In the genomic region with DNA sequence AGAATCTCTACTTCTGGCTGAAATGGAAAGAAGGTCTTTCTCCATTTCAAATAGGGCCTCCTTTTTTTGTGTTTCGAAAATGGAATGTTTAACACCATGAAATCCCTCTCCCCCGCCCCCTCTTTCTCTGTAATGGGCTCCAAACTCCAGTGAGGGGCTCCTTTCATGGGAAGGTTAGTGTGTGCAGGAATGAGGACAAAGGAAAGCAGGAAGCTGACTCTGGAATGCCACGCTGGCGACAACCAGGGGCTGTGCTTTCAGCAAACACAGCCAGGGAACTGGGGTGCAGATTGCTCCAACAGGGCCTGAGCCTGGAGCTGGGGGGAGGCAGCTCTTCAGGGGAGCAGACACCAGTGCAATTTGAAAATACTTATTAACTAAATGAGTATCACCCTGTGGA, we compare ENCODE assay signal across 18 cellular contexts.
A peak's percentile ranks its signal among the peaks of the same experiment; 100 is the strongest.
DNase-seq lines count a peak whose midpoint lies in the region; ATAC-seq and TF ChIP-seq lines count a peak whose summit lies in the region.
"Had no signal": no experiment of that assay in that cellular context is flagged by ENCODE, and none has a peak within 500 bp of the region (broad histone marks: within the 10 kb centered on the region; RNA-seq: fewer than 3 reads in every experiment).

No MANE protein-coding gene starts in this region.

- H3K4me1 Mint-ChIP-seq in WTC11 (peaks cover 23% of the 10 kb centered on the region), nephron progenitor cell (peaks cover 76% of the 10 kb centered on the region)
- H3K4me1 Mint-ChIP-seq: activated naive CD8-positive, alpha-beta T cell treated with anti-CD3 and anti-CD28 coated beads for 36 hours had no signal

- H3K9me3 ChIP-seq in DOHH2 (ENCODE audit: control insufficient read depth, insufficient read depth, low read length) = no peaks in the 10 kb centered on the region
- H3K9me3 ChIP-seq: body of pancreas had no signal

- H3K36me3 Mint-ChIP-seq in WTC11 (no peaks in the 10 kb centered on the region), nephron progenitor cell (ENCODE audit: low read depth) (no peaks in the 10 kb centered on the region)

- H4K20me1 ChIP-seq in DOHH2 (ENCODE audit: control insufficient read depth, insufficient read depth, low read depth, low read length) = no peaks in the 10 kb centered on the region

- CTCF ChIA-PET in WTC11 (lab: Charles Lee) = interaction anchor here (1.0 to 3.4 kb wide), 9 partner anchors 10 to 89 kb away, joined by 3 to 11 read pairs (median 4); no protein-coding TSS in a partner anchor

- ATAC-seq in WTC11 = peak; percentile 83
- no peak for ATAC-seq in HG03108 (IDR thresholded peaks at IDR 0.05; ENCODE audit: unreplicated experiment)
- ATAC-seq in HG03159 (IDR thresholded peaks at IDR 0.05; ENCODE audit: unreplicated experiment) = no peak
- no peak for ATAC-seq in GM19467 (IDR thresholded peaks at IDR 0.05; ENCODE audit: unreplicated experiment)
- ATAC-seq: activated T-cell treated with anti-CD3 and anti-CD28 coated beads, Interleukin-2, amount 50 U/mL, for 72 hours; body of pancreas had no signal

- no peaks in the 10 kb centered on the region for H3K36me3 ChIP-seq in DOHH2 (ENCODE audit: control insufficient read depth, low read length)

- no peaks in the 10 kb centered on the region for H3K27me3 ChIP-seq in DOHH2 (ENCODE audit: control insufficient read depth, low read length)
- H3K27me3 ChIP-seq: body of pancreas had no signal

- H3K27ac ChIP-seq in DOHH2 (ENCODE audit: low read depth, low read length) = peak overlapping the region; percentile 13; the same call in 1 of the 2 replicates
- H3K27ac ChIP-seq: body of pancreas, KMS-11 had no signal

- H3K27me3 Mint-ChIP-seq in WTC11 (ENCODE audit: low read depth) (no peaks in the 10 kb centered on the region), nephron progenitor cell (ENCODE audit: low read depth, poor library complexity) (peaks cover 3% of the 10 kb centered on the region)
- H3K27me3 Mint-ChIP-seq: activated naive CD8-positive, alpha-beta T cell treated with anti-CD3 and anti-CD28 coated beads for 36 hours had no signal

- H3K4me2 ChIP-seq in DOHH2 (ENCODE audit: low read length) = peak overlapping the region; percentile 51
- H3K4me2 ChIP-seq: KMS-11 had no signal

- peak; percentile 59 for DNase-seq in WTC11 (ENCODE audit: low spot score)
- peak; percentile 41 for DNase-seq in iPS DF 4.7 (ENCODE audit: extremely low read depth, low spot score)
- DNase-seq in nephron progenitor cell = peak; percentile 43
- no peak for DNase-seq in NCI-H1105 (lab: John Stamatoyannopoulos, UW)
- DNase-seq: activated CD4-positive, alpha-beta T cell treated with anti-CD3 and anti-CD28 coated beads for 1 hour; activated CD8-positive, alpha-beta memory T cell treated with anti-CD3 and anti-CD28 coated beads for 24 hours; activated naive CD8-positive, alpha-beta T cell treated with anti-CD3 and anti-CD28 coated beads for 36 hours; activated T-cell treated with anti-CD3 and anti-CD28 coated beads, Interleukin-2, amount 50 U/mL, for 72 hours; body of pancreas; NCI-H1694 treated with DMSO at 0.1 percent for 48 hours; NCI-H774; SHP77; stimulated activated CD8-positive, alpha-beta memory T cell treated with anti-CD3 and anti-CD28 coated beads, Interleukin-4, amount 100 ng/mL, for 48 hours had no signal

- H3K4me3 Mint-ChIP-seq in WTC11 (no peak overlapping the region), nephron progenitor cell (peak overlapping the region; percentile 54)
- H3K4me3 Mint-ChIP-seq: activated naive CD8-positive, alpha-beta T cell treated with anti-CD3 and anti-CD28 coated beads for 36 hours; activated T-cell treated with anti-CD3 and anti-CD28 coated beads, Interleukin-2, amount 50 U/mL, for 72 hours had no signal

- no peak for TF ChIP-seq CTCF in DOHH2 (IDR thresholded peaks at IDR 0.05; ENCODE audit: low read depth, low read length, poor library complexity, severe bottlenecking)
- no peak for TF ChIP-seq CTCF in WTC11 (IDR thresholded peaks at IDR 0.05)
- no peak for TF ChIP-seq CTCF in nephron progenitor cell (IDR thresholded peaks at IDR 0.05)

- peaks cover 25% of the 10 kb centered on the region for H3K4me1 ChIP-seq in DOHH2 (ENCODE audit: control insufficient read depth, low read length)
- H3K4me1 ChIP-seq: body of pancreas had no signal

- 0 out of 2 replicates have a peak, but pooled peaks cover 2% of the 10 kb centered on the region for H3F3A ChIP-seq in DOHH2 (ENCODE audit: control insufficient read depth, insufficient read depth)

- H3K27ac Mint-ChIP-seq in WTC11 = peak overlapping the region; percentile 60; the same call in 1 of the 2 replicates
- peak overlapping the region; percentile 81 for H3K27ac Mint-ChIP-seq in nephron progenitor cell
- H3K27ac Mint-ChIP-seq: activated naive CD8-positive, alpha-beta T cell treated with anti-CD3 and anti-CD28 coated beads for 36 hours; activated T-cell treated with anti-CD3 and anti-CD28 coated beads, Interleukin-2, amount 50 U/mL, for 72 hours had no signal

- H3K9me2 ChIP-seq in DOHH2 (replicated peaks; ENCODE audit: control insufficient read depth, low read length) = no peaks in the 10 kb centered on the region

- no peaks in the 10 kb centered on the region for H3K79me2 ChIP-seq in DOHH2 (ENCODE audit: control insufficient read depth, low read length)

- POLR2A ChIA-PET in WTC11 (lab: Charles Lee) = interaction anchor here (0.5 to 1.6 kb wide), 2 partner anchors 11 to 505 kb away, joined by 4 to 5 read pairs; no protein-coding TSS in a partner anchor

- no peaks in the 10 kb centered on the region for H3K9me3 Mint-ChIP-seq in WTC11
- H3K9me3 Mint-ChIP-seq in nephron progenitor cell = no peaks in the 10 kb centered on the region
- H3K9me3 Mint-ChIP-seq: activated naive CD8-positive, alpha-beta T cell treated with anti-CD3 and anti-CD28 coated beads for 36 hours; activated T-cell treated with anti-CD3 and anti-CD28 coated beads, Interleukin-2, amount 50 U/mL, for 72 hours had no signal

- H3K4me3 ChIP-seq in DOHH2 (ENCODE audit: low read length) = no peak overlapping the region
- H3K4me3 ChIP-seq: body of pancreas had no signal

TF ChIP-seq in WTC11, 78 proteins besides CTCF, POLR2A, EP300 and RAD21:
- TF ChIP-seq, protein P1, sequence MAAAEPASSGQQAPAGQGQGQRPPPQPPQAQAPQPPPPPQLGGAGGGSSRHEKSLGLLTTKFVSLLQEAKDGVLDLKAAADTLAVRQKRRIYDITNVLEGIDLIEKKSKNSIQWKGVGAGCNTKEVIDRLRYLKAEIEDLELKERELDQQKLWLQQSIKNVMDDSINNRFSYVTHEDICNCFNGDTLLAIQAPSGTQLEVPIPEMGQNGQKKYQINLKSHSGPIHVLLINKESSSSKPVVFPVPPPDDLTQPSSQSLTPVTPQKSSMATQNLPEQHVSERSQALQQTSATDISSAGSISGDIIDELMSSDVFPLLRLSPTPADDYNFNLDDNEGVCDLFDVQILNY (CRISPR knock-in tag; IDR thresholded peaks at IDR 0.05) = no peak
- TF ChIP-seq TEAD4 (CRISPR knock-in tag; IDR thresholded peaks at IDR 0.05) (no peak), FOXK1 (CRISPR knock-in tag; IDR thresholded peaks at IDR 0.05) (no peak), SMAD4 (CRISPR knock-in tag; IDR thresholded peaks at IDR 0.05) (no peak), FOXJ3 (CRISPR knock-in tag; IDR thresholded peaks at IDR 0.05; ENCODE audit: borderline replicate concordance) (no peak), ZNF263 (CRISPR knock-in tag; IDR thresholded peaks at IDR 0.05; ENCODE audit: low read depth) (no peak), RORB (CRISPR knock-in tag; IDR thresholded peaks at IDR 0.05) (no peak), ZNF317 (CRISPR knock-in tag; IDR thresholded peaks at IDR 0.05; ENCODE audit: borderline replicate concordance, low read depth) (no peak), EMX1 (CRISPR knock-in tag; IDR thresholded peaks at IDR 0.05) (no peak), PRRX2 (CRISPR knock-in tag; IDR thresholded peaks at IDR 0.05) (no peak)
- TF ChIP-seq, protein P2, sequence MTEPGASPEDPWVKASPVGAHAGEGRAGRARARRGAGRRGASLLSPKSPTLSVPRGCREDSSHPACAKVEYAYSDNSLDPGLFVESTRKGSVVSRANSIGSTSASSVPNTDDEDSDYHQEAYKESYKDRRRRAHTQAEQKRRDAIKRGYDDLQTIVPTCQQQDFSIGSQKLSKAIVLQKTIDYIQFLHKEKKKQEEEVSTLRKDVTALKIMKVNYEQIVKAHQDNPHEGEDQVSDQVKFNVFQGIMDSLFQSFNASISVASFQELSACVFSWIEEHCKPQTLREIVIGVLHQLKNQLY (CRISPR knock-in tag; IDR thresholded peaks at IDR 0.05) = no peak
- TF ChIP-seq, protein P3, sequence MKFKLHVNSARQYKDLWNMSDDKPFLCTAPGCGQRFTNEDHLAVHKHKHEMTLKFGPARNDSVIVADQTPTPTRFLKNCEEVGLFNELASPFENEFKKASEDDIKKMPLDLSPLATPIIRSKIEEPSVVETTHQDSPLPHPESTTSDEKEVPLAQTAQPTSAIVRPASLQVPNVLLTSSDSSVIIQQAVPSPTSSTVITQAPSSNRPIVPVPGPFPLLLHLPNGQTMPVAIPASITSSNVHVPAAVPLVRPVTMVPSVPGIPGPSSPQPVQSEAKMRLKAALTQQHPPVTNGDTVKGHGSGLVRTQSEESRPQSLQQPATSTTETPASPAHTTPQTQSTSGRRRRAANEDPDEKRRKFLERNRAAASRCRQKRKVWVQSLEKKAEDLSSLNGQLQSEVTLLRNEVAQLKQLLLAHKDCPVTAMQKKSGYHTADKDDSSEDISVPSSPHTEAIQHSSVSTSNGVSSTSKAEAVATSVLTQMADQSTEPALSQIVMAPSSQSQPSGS (CRISPR knock-in tag; IDR thresholded peaks at IDR 0.05; ENCODE audit: borderline replicate concordance, low read depth) = no peak
- TF ChIP-seq, protein P4, sequence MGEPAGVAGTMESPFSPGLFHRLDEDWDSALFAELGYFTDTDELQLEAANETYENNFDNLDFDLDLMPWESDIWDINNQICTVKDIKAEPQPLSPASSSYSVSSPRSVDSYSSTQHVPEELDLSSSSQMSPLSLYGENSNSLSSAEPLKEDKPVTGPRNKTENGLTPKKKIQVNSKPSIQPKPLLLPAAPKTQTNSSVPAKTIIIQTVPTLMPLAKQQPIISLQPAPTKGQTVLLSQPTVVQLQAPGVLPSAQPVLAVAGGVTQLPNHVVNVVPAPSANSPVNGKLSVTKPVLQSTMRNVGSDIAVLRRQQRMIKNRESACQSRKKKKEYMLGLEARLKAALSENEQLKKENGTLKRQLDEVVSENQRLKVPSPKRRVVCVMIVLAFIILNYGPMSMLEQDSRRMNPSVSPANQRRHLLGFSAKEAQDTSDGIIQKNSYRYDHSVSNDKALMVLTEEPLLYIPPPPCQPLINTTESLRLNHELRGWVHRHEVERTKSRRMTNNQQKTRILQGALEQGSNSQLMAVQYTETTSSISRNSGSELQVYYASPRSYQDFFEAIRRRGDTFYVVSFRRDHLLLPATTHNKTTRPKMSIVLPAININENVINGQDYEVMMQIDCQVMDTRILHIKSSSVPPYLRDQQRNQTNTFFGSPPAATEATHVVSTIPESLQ (CRISPR knock-in tag; IDR thresholded peaks at IDR 0.05) = no peak
TF ChIP-seq in WTC11: peak in this region for 0.
